Comparison of ENCODE assay signal across 22 cellular contexts in genomic region chr21:27212444-27212843, GRCh38.
DNase-seq lines count a peak whose midpoint lies in the region; ATAC-seq, FAIRE-seq and TF ChIP-seq lines count a peak whose summit lies in the region.
"Had no signal": no experiment of that assay in that cellular context is flagged by ENCODE, and none has a peak within 500 bp of the region (broad histone marks: within the 10 kb centered on the region; RNA-seq: fewer than 3 reads in every experiment).

No MANE protein-coding gene starts in this region.

- POLR2A ChIA-PET in SK-N-SH (lab: Yijun Ruan, JAX) = no interaction called here

- H3K4me1 ChIP-seq in SK-N-SH (ENCODE audit: control insufficient read depth in 1 of 2, insufficient read depth in 2 of 2, low read depth in 1 of 2, low read length in 1 of 2) = no peaks in the 10 kb centered on the region; a peak in 1 of 4 replicates
- H3K4me1 ChIP-seq in hepatocyte (ENCODE audit: insufficient read depth) = no peaks in the 10 kb centered on the region
- no peaks in the 10 kb centered on the region for H3K4me1 ChIP-seq in upper lobe of left lung
- H3K4me1 ChIP-seq: A549, Caco-2 had no signal

- H3K79me2 ChIP-seq in SK-N-SH (ENCODE audit: insufficient read depth) = no peaks in the 10 kb centered on the region
- H3K79me2 ChIP-seq in hepatocyte = no peaks in the 10 kb centered on the region

- CTCF ChIA-PET in SK-N-SH (lab: Yijun Ruan, JAX) = interaction anchor here (1.0 to 1.4 kb wide), 2 partner anchors 360 to 1533 kb away, joined by 3 read pairs; no protein-coding TSS in a partner anchor

- 38% methylated on average over 2 of the region's 2 CpGs for WGBS in SK-N-SH (ENCODE audit: low lambda C conversion rate)
- WGBS in hepatocyte (ENCODE audit: low lambda C conversion rate, missing lambda C conversion rate) = 50% methylated on average over 2 of the region's 2 CpGs
- WGBS in upper lobe of left lung, 2 donors = 62 to 72% methylated on average over 2 of the region's 2 CpGs

- ATAC-seq in SK-N-SH treated with all-trans-retinoic acid at 6 μM for 48 hours (no peak), upper lobe of left lung (ENCODE audit: low FRiP score in 2 of 2) (no peak)
- ATAC-seq: A549, GM23338, HCT116 had no signal

- H3K27ac ChIP-seq in SK-N-SH (ENCODE audit: low read depth in 2 of 2, low read length in 1 of 2) (no peak overlapping the region), hepatocyte (no peak overlapping the region), upper lobe of left lung (no peak overlapping the region)
- H3K27ac ChIP-seq: 22Rv1, A549, C4-2B, HL-60 had no signal

- H3F3A ChIP-seq in SK-N-SH (replicated peaks; ENCODE audit: insufficient read depth) = no peaks in the 10 kb centered on the region

- TF ChIP-seq RAD21 in SK-N-SH (IDR thresholded peaks at IDR 0.05; ENCODE audit: low read length) = no peak

- no peak overlapping the region for H3K9ac ChIP-seq in SK-N-SH

- TF ChIP-seq EP300 in SK-N-SH (IDR thresholded peaks at IDR 0.05; ENCODE audit: borderline replicate concordance in 1 of 2, low read depth in 1 of 2, low read length in 1 of 2) = no peak
- no peak for TF ChIP-seq EP300 in upper lobe of left lung (IDR thresholded peaks at IDR 0.05)

- no peak overlapping the region for H3K4me3 ChIP-seq in SK-N-SH (ENCODE audit: low read depth in 2 of 2, low read length in 1 of 2)
- no peak overlapping the region for H3K4me3 ChIP-seq in fibroblast of the aortic adventitia (ENCODE audit: low read depth, low read length)
- no peak overlapping the region for H3K4me3 ChIP-seq in hepatocyte
- no peak overlapping the region for H3K4me3 ChIP-seq in upper lobe of left lung
- H3K4me3 ChIP-seq: A549, GM23338 had no signal

- no peak for DNase-seq in SK-N-SH
- DNase-seq in H54 (ENCODE audit: insufficient read length, low spot score) = no peak
- DNase-seq in fibroblast of the aortic adventitia (ENCODE audit: low read depth) = peak; percentile 9
- DNase-seq in hepatocyte (ENCODE audit: low spot score) = no peak
- DNase-seq in NCI-H146 treated with DMSO at 0.1 percent for 48 hours (lab: John Stamatoyannopoulos, UW; ENCODE audit: unreplicated experiment) = no peak
- no peak for DNase-seq in upper lobe of left lung
- DNase-seq in GM12892 (ENCODE audit: insufficient read length) = no peak
- DNase-seq: AML-193; Caco-2; CD4-positive, alpha-beta T cell; H7; HFFc6 had no signal

- no peak for TF ChIP-seq CTCF in SK-N-SH (IDR thresholded peaks at IDR 0.05)
- no peak for TF ChIP-seq CTCF in fibroblast of the aortic adventitia (IDR thresholded peaks at IDR 0.05; ENCODE audit: insufficient read depth, low read length)
- TF ChIP-seq CTCF in hepatocyte (IDR thresholded peaks at IDR 0.05; ENCODE audit: poor library complexity) = no peak
- no peak for TF ChIP-seq CTCF in upper lobe of left lung (IDR thresholded peaks at IDR 0.05)

- H3K9me3 ChIP-seq in SK-N-SH (no peaks in the 10 kb centered on the region), hepatocyte (ENCODE audit: low read depth) (no peaks in the 10 kb centered on the region), upper lobe of left lung (no peaks in the 10 kb centered on the region)
- H3K9me3 ChIP-seq: A549, Caco-2 had no signal

- H3K9me2 ChIP-seq in SK-N-SH (no peaks in the 10 kb centered on the region), hepatocyte (replicated peaks; ENCODE audit: insufficient read depth) (no peaks in the 10 kb centered on the region)

- peak; percentile 61 for FAIRE-seq in H54 (lab: Jason Lieb, UNC)
- FAIRE-seq in GM12892 (lab: Jason Lieb, UNC) = no peak
- FAIRE-seq: A549, D721Med, GM12891, GM18507 had no signal

- TF ChIP-seq POLR2A in H54 (IDR thresholded peaks at IDR 0.05; ENCODE audit: low read depth, low read length) (no peak), upper lobe of left lung (IDR thresholded peaks at IDR 0.05) (no peak), GM12892 (IDR thresholded peaks at IDR 0.05; ENCODE audit: low read depth, low read length) (no peak)

- H3K4me2 ChIP-seq in SK-N-SH (no peak overlapping the region), hepatocyte (no peak overlapping the region)
- H3K4me2 ChIP-seq: A549, GM23338 had no signal

- H2AFZ ChIP-seq in SK-N-SH (ENCODE audit: low read depth) (no peak overlapping the region), hepatocyte (peak overlapping the region; percentile 9)
- H2AFZ ChIP-seq: GM23338 had no signal

- H4K20me1 ChIP-seq in SK-N-SH (ENCODE audit: insufficient read depth) (no peaks in the 10 kb centered on the region), hepatocyte (ENCODE audit: insufficient read depth, poor library complexity, severe bottlenecking) (no peaks in the 10 kb centered on the region)

- H3K27me3 ChIP-seq in SK-N-SH (ENCODE audit: insufficient read depth) (no peaks in the 10 kb centered on the region), hepatocyte (no peaks in the 10 kb centered on the region), upper lobe of left lung (no peaks in the 10 kb centered on the region)

- H3K36me3 ChIP-seq in SK-N-SH (replicated peaks in 1 of 2; ENCODE audit: control insufficient read depth in 1 of 2, insufficient read depth in 2 of 2, low read length in 1 of 2) (no peaks in the 10 kb centered on the region), hepatocyte (replicated peaks; ENCODE audit: insufficient read depth, low read depth) (no peaks in the 10 kb centered on the region), upper lobe of left lung (no peaks in the 10 kb centered on the region)

TF ChIP-seq in SK-N-SH treated with all-trans-retinoic acid at 6 μM for 48 hours, 23 proteins besides CTCF, POLR2A, EP300 and RAD21:
- TF ChIP-seq POU6F1 (CRISPR knock-in tag; IDR thresholded peaks at IDR 0.05; ENCODE audit: borderline replicate concordance, low read depth) (no peak), ISL1 (CRISPR knock-in tag; IDR thresholded peaks at IDR 0.05) (0 out of 2 replicates have a peak, but pooled peaks have one; percentile 30), ARNTL (CRISPR knock-in tag; IDR thresholded peaks at IDR 0.05; ENCODE audit: borderline replicate concordance, low read depth) (no peak)
- TF ChIP-seq, protein P1, sequence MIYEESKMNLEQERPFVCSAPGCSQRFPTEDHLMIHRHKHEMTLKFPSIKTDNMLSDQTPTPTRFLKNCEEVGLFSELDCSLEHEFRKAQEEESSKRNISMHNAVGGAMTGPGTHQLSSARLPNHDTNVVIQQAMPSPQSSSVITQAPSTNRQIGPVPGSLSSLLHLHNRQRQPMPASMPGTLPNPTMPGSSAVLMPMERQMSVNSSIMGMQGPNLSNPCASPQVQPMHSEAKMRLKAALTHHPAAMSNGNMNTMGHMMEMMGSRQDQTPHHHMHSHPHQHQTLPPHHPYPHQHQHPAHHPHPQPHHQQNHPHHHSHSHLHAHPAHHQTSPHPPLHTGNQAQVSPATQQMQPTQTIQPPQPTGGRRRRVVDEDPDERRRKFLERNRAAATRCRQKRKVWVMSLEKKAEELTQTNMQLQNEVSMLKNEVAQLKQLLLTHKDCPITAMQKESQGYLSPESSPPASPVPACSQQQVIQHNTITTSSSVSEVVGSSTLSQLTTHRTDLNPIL (CRISPR knock-in tag; IDR thresholded peaks at IDR 0.05; ENCODE audit: low read depth) = no peak
TF ChIP-seq in SK-N-SH treated with all-trans-retinoic acid at 6 μM for 48 hours: peak in this region for 1.

TF ChIP-seq in SK-N-SH, 30 proteins besides CTCF, POLR2A, EP300 and RAD21 (continues in another document):
- TF ChIP-seq EZH2phosphoT487 (IDR thresholded peaks at IDR 0.05; ENCODE audit: borderline replicate concordance, low read depth) (no peak), FOSL2 (IDR thresholded peaks at IDR 0.05; ENCODE audit: borderline replicate concordance, low read depth) (no peak), TCF12 (IDR thresholded peaks at IDR 0.05) (no peak), CHD2 (IDR thresholded peaks at IDR 0.05; ENCODE audit: low read length, partially characterized antibody) (no peak), SIN3A (IDR thresholded peaks at IDR 0.05; ENCODE audit: borderline replicate concordance, low read depth, low read length) (no peak), SMC3 (IDR thresholded peaks at IDR 0.05; ENCODE audit: low read depth, low read length) (no peak), GABPA (IDR thresholded peaks at IDR 0.05; ENCODE audit: low read depth) (no peak), REST (IDR thresholded peaks at IDR 0.05; ENCODE audit: low read depth, low read length) (no peak), POLR2AphosphoS5 (IDR thresholded peaks at IDR 0.05; ENCODE audit: low read depth, low read length) (no peak), FOXM1 (IDR thresholded peaks at IDR 0.05; ENCODE audit: low read depth) (no peak), RXRA (IDR thresholded peaks at IDR 0.05; ENCODE audit: borderline replicate concordance, low read depth) (no peak), ELF1 (IDR thresholded peaks at IDR 0.05) (no peak), MXI1 (IDR thresholded peaks at IDR 0.05; ENCODE audit: low read depth, low read length) (no peak), NRF1 (IDR thresholded peaks at IDR 0.05; ENCODE audit: low read depth, low read length) (no peak)
- TF ChIP-seq, protein P2, sequence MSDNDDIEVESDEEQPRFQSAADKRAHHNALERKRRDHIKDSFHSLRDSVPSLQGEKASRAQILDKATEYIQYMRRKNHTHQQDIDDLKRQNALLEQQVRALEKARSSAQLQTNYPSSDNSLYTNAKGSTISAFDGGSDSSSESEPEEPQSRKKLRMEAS (IDR thresholded peaks at IDR 0.05; ENCODE audit: low read depth) = no peak
